Comparison of ENCODE assay signal across 21 cellular contexts in genomic region chr2:85188852-85189251, GRCh38. TPM values are rescaled to one million over a fixed set of nuclear protein-coding genes. Genes with fewer than 3 reads are reported as not detected.
DNase-seq lines count a peak whose midpoint lies in the region; ATAC-seq and TF ChIP-seq lines count a peak whose summit lies in the region.
"Had no signal": no experiment of that assay in that cellular context is flagged by ENCODE, and none has a peak within 500 bp of the region (broad histone marks: within the 10 kb centered on the region; RNA-seq: fewer than 3 reads in every experiment).

No MANE protein-coding gene starts in this region.

- no peaks in the 10 kb centered on the region for H3K9me3 ChIP-seq in hepatocyte (ENCODE audit: low read depth)
- H3K9me3 ChIP-seq in spleen = no peaks in the 10 kb centered on the region
- no peaks in the 10 kb centered on the region for H3K9me3 ChIP-seq in heart left ventricle
- H3K9me3 ChIP-seq: breast epithelium, uterus had no signal

- H4K20me1 ChIP-seq in hepatocyte (ENCODE audit: insufficient read depth, poor library complexity, severe bottlenecking) = peaks cover 8% of the 10 kb centered on the region

- peak overlapping the region; percentile 67 for H3K4me2 ChIP-seq in hepatocyte

- 44% methylated on average over 5 of the region's 5 CpGs for WGBS in hepatocyte (ENCODE audit: low lambda C conversion rate, missing lambda C conversion rate)
- WGBS in spleen, 5 donors = 65 to 84% (median 78%) methylated on average over 5 of the region's 5 CpGs
- WGBS in heart left ventricle, 4 donors = 26 to 35% (median 32%) methylated on average over 5 of the region's 5 CpGs

- no peaks in the 10 kb centered on the region for H3K9me2 ChIP-seq in hepatocyte (replicated peaks; ENCODE audit: insufficient read depth)

- H3K4me3 ChIP-seq in hepatocyte (no peak overlapping the region), spleen (no peak overlapping the region), heart left ventricle (no peak overlapping the region)
- H3K4me3 ChIP-seq: breast epithelium, uterus had no signal

- H3K79me2 ChIP-seq in hepatocyte = peaks cover 67% of the 10 kb centered on the region

- TF ChIP-seq CTCF in hepatocyte (IDR thresholded peaks at IDR 0.05; ENCODE audit: poor library complexity) (no peak), spleen (IDR thresholded peaks at IDR 0.05 in 8 of 11, conservative IDR thresholded peaks at IDR 0.05 in 3 of 11) (no peak), heart left ventricle (IDR thresholded peaks at IDR 0.05) (no peak)

- intact Hi-C loops in spleen (cut with DNase I; ENCODE audit: low total_unique reads) (no loop called here), heart left ventricle (cut with DNase I) (loop anchor here in 1 of 10 donors (10.0 kb wide), 1 partner anchor 56 kb away; no protein-coding TSS in a partner anchor)

- H3K27ac ChIP-seq in hepatocyte (peak overlapping the region; percentile 74), spleen (no peak overlapping the region), heart left ventricle (no peak overlapping the region)
- H3K27ac ChIP-seq: breast epithelium, foreskin keratinocyte, uterus had no signal

- H3K36me3 ChIP-seq in hepatocyte (replicated peaks; ENCODE audit: insufficient read depth, low read depth) (no peaks in the 10 kb centered on the region), spleen (no peaks in the 10 kb centered on the region), heart left ventricle (no peaks in the 10 kb centered on the region)
- H3K36me3 ChIP-seq: breast epithelium, uterus had no signal

- H3K27me3 ChIP-seq in hepatocyte (no peaks in the 10 kb centered on the region), spleen (replicated peaks in 1 of 7) (peaks cover 0 to 13% (median 0%) of the 10 kb centered on the region in 7 donors), heart left ventricle (no peaks in the 10 kb centered on the region)
- H3K27me3 ChIP-seq: breast epithelium, foreskin keratinocyte, uterus had no signal

- no peak for TF ChIP-seq POLR2A in spleen (IDR thresholded peaks at IDR 0.05)
- TF ChIP-seq POLR2A in heart left ventricle (IDR thresholded peaks at IDR 0.05) = no peak

- peak; percentile 5 for DNase-seq in NCI-H2171 treated with DMSO at 0.1 percent for 48 hours (lab: John Stamatoyannopoulos, UW)
- no peak for DNase-seq in NCI-H2171 (lab: John Stamatoyannopoulos, UW)
- peak; percentile 32 for DNase-seq in NCI-H1694 treated with DMSO at 0.1 percent for 48 hours (lab: John Stamatoyannopoulos, UW)
- peak; percentile 35 for DNase-seq in hepatocyte (ENCODE audit: low spot score)
- peak; percentile 4 for DNase-seq in spleen
- DNase-seq in heart left ventricle = no peak
- DNase-seq: activated effector memory CD4-positive, alpha-beta T cell treated with Interleukin-2 at 50 U/mL for 16 hours; CD4-positive, alpha-beta T cell; cortex of kidney; DMS53; foreskin keratinocyte; kidney glomerular epithelial cell; NCI-H2107; NCI-H774; stimulated activated CD4-positive, alpha-beta T cell treated with anti-CD3 and anti-CD28 coated beads, Interleukin-12 subunit alpha, Interleukin-12 subunit beta, amount 100 ng/mL, for 4 hours; uterus had no signal

- no peak overlapping the region for H2AFZ ChIP-seq in hepatocyte

- H3K4me1 ChIP-seq in hepatocyte (ENCODE audit: insufficient read depth) (peaks cover 17% of the 10 kb centered on the region), spleen (peaks cover 0 to 6% (median 0%) of the 10 kb centered on the region in 6 donors), heart left ventricle (peaks cover 0 to 24% (median 0%) of the 10 kb centered on the region in 12 donors)
- H3K4me1 ChIP-seq: uterus had no signal

- ATAC-seq in HG02759 (IDR thresholded peaks at IDR 0.05; ENCODE audit: unreplicated experiment) (no peak), heart left ventricle (no peak), HG03354 (IDR thresholded peaks at IDR 0.05; ENCODE audit: poor library complexity, severe bottlenecking, unreplicated experiment) (no peak)
- ATAC-seq: foreskin keratinocyte; natural killer cell treated with Interleukin-12 subunit alpha and Interleukin-12 subunit beta and Interleukin-15 and Interleukin-18, amount 100 ng/mL, for 72 hours; SK-N-SH treated with all-trans-retinoic acid at 6 μM for 48 hours had no signal

RNA-seq across cellular contexts. Expression of gene TCF7L1, which starts 55.7 kb away (rescaled TPM):
- total RNA-seq in hepatocyte (3.7 and 4.5 TPM in 2 replicates), spleen (10 to 100 TPM in 3 of 7 donors, 1 to 10 TPM in 4; 3.3 to 15.8 (median 9.8) TPM), heart left ventricle (1 to 10 TPM; 1.9 to 9.8 (median 6.4) TPM)
- polyA plus RNA-seq in hepatocyte (20.6 and 26.2 TPM in 2 replicates), spleen (1 to 10 TPM; 2.0 to 5.2 (median 2.4) TPM), heart left ventricle (1 to 10 TPM; 3.9 to 6.1 TPM)
- total RNA-seq: CD4-positive, alpha-beta T cell had no signal

Comparison
In these comparisons a context has a peak if more than half of its experiments do, and no peak if none do; other contexts are left out.
1. DNase-seq: peak in NCI-H2171 treated with DMSO at 0.1 percent for 48 hours (single experiment), NCI-H1694 treated with DMSO at 0.1 percent for 48 hours (single experiment), hepatocyte (single experiment) and spleen (single experiment); none in NCI-H2171 (single experiment) and heart left ventricle (0 of 5).